In the genomic region with DNA sequence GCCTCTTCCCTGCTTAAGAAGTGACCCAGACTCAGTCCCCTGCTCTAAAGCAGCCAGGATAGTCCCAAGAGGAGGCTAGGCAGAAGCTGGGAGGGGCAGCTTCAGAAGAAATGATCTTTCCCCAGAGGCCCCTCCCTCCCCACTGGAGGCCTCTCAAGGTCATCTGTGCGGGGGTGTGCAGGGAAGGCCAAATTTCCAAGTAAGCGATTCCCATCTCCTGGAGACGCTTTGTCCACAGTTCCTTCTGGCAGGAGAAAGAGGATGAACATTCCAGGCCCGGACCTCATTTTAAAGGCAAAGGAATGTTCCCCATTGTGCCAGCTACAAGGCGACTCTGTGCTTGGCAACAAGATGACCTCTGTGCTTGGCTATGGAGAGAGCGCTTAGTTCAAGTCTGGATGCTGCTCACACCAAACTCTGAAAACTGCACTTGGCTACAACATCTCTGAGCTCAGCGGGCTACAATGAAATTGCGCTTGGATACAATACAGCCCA, we compare ENCODE assay signal across 13 cellular contexts. TPM values are rescaled to one million over a fixed set of nuclear protein-coding genes. Genes with fewer than 3 reads are reported as not detected.
A peak's percentile ranks its signal among the peaks of the same experiment; 100 is the strongest.
DNase-seq lines count a peak whose midpoint lies in the region; ATAC-seq, FAIRE-seq and TF ChIP-seq lines count a peak whose summit lies in the region.
"Had no signal": no experiment of that assay in that cellular context is flagged by ENCODE, and none has a peak within 500 bp of the region (broad histone marks: within the 10 kb centered on the region; RNA-seq: fewer than 3 reads in every experiment).

No MANE protein-coding gene starts in this region.

- H3K4me1 ChIP-seq in body of pancreas (no peaks in the 10 kb centered on the region), heart right ventricle (peaks cover 0 to 22% (median 12%) of the 10 kb centered on the region in 9 donors), pancreas (no peaks in the 10 kb centered on the region)

- no peak for FAIRE-seq in pancreas (lab: Jason Lieb, UNC)
- FAIRE-seq: G401.6 had no signal

- H3K9me3 ChIP-seq in body of pancreas (no peaks in the 10 kb centered on the region), heart right ventricle (no peaks in the 10 kb centered on the region), pancreas (no peaks in the 10 kb centered on the region)

- peak overlapping the region in 1 of 4 donors; percentile 17 for H3K27ac ChIP-seq in body of pancreas
- peak overlapping the region in 7 of 10 donors; percentile 34 to 78 (median 66) for H3K27ac ChIP-seq in heart right ventricle
- no peak overlapping the region for H3K27ac ChIP-seq in pancreas

- intact Hi-C loops in body of pancreas (cut with DNase I) = no loop called here
- intact Hi-C loops in heart right ventricle (cut with DNase I) = no loop called here
- intact Hi-C loops in pancreas (cut with DNase I) = no loop called here

- H3K27me3 ChIP-seq in body of pancreas (no peaks in the 10 kb centered on the region), heart right ventricle (peaks cover 0 to 16% (median 6%) of the 10 kb centered on the region in 7 donors), pancreas (no peaks in the 10 kb centered on the region)

- WGBS in body of pancreas, 2 donors = 43 to 59% methylated on average over 4 to 8 of the region's 8 CpGs
- WGBS in heart right ventricle, 2 donors = 38 to 41% methylated on average over 8 of the region's 8 CpGs
- 40 to 45% methylated on average over 8 of the region's 8 CpGs for WGBS in pancreas, 2 donors

- ATAC-seq in body of pancreas (peak; percentile 62), heart right ventricle (peak; percentile 74 to 90 (median 83)), pancreas (peak; percentile 13 to 45 (median 37)), omental fat pad (ENCODE audit: low FRiP score) (no peak), GM18858 (IDR thresholded peaks at IDR 0.05; ENCODE audit: unreplicated experiment) (no peak)
- ATAC-seq: esophagus mucosa had no signal

- H3K4me3 ChIP-seq in body of pancreas = no peak overlapping the region
- no peak overlapping the region for H3K4me3 ChIP-seq in heart right ventricle
- H3K4me3 ChIP-seq in pancreas = no peak overlapping the region

- DNase-seq in AG20443 (ENCODE audit: low spot score) (peak; percentile 76), body of pancreas (peak in 3 of 4 donors; percentile 18 to 45 (median 24)), heart right ventricle (peak; percentile 36 to 54), pancreas (peak in 1 of 6 donors; percentile 16), omental fat pad (ENCODE audit: low spot score) (no peak), NCI-H128 (lab: John Stamatoyannopoulos, UW; ENCODE audit: unreplicated experiment) (no peak), NCI-H82 treated with DMSO at 0.1 percent for 48 hours (lab: John Stamatoyannopoulos, UW; ENCODE audit: unreplicated experiment) (no peak)
- DNase-seq: NCI-H1694; stimulated activated CD4-positive, alpha-beta T cell treated with anti-CD3 and anti-CD28 coated beads, Interleukin-12 subunit alpha, Interleukin-12 subunit beta, amount 100 ng/mL, for 4 hours had no signal

- H3K36me3 ChIP-seq in body of pancreas (replicated peaks in 1 of 2; ENCODE audit: insufficient read depth in 1 of 2, low read depth in 2 of 2) = no peaks in the 10 kb centered on the region
- H3K36me3 ChIP-seq in heart right ventricle = peaks cover 0 to 67% (median 0%) of the 10 kb centered on the region in 9 donors
- H3K36me3 ChIP-seq in pancreas = no peaks in the 10 kb centered on the region

- TF ChIP-seq CTCF in body of pancreas (IDR thresholded peaks at IDR 0.05) (no peak), heart right ventricle (IDR thresholded peaks at IDR 0.05) (no peak), pancreas (IDR thresholded peaks at IDR 0.05) (no peak), omental fat pad (IDR thresholded peaks at IDR 0.05) (no peak)

- no peak for TF ChIP-seq POLR2A in body of pancreas (IDR thresholded peaks at IDR 0.05)

RNA-seq across cellular contexts. Expression of a gene that starts 23.5 kb away (rescaled TPM):
- total RNA-seq in body of pancreas = 1 to 10 TPM; 3.4 to 9.6 TPM
- 10 to 100 TPM in 4 of 10 donors, 1 to 10 TPM in 6; 3.8 to 27.8 (median 6.1) TPM for total RNA-seq in heart right ventricle
- 10 to 100 TPM; 18.2 to 35.6 TPM for polyA plus RNA-seq in heart right ventricle
- total RNA-seq in pancreas = 1 to 10 TPM; 1.0 to 4.0 (median 2.0) TPM
- polyA plus RNA-seq in pancreas = 1 to 10 TPM; 6.4 to 8.7 TPM
- 10 to 100 TPM; 11.5 to 74.1 (median 25.0) TPM for total RNA-seq in omental fat pad

RNA-seq across cellular contexts. Expression of a gene that starts 26.4 kb away (rescaled TPM):
- not detected for total RNA-seq in body of pancreas
- total RNA-seq in heart right ventricle = not detected
- polyA plus RNA-seq in heart right ventricle = not detected
- total RNA-seq in pancreas = not detected
- polyA plus RNA-seq in pancreas = not detected
- total RNA-seq in omental fat pad = not detected
- total RNA-seq: esophagus mucosa, lower leg skin had no signal

RNA-seq across cellular contexts. Expression of a gene that starts 50.5 kb away (rescaled TPM):
- total RNA-seq in body of pancreas (10 to 100 TPM in 1 of 2 donors, 1 to 10 TPM in 1; 3.1 to 11.9 TPM), heart right ventricle (1 to 10 TPM in 8 of 10 donors, under 1 TPM in 2; 0.30 to 4.1 (median 1.4) TPM), pancreas (10 to 100 TPM in 2 of 6 donors, 1 to 10 TPM in 4; 2.4 to 10.6 (median 6.6) TPM), omental fat pad (10 to 100 TPM; 12.9 to 41.3 (median 23.6) TPM)
- polyA plus RNA-seq in heart right ventricle (1 to 10 TPM; 2.3 to 8.0 TPM), pancreas (10 to 100 TPM; 12.4 to 27.4 TPM)

Comparison
In these comparisons a context has a peak if more than half of its experiments do, and no peak if none do; other contexts are left out.
1. DNase-seq: peak in AG20443 (single experiment), body of pancreas (3 of 4) and heart right ventricle (2 of 2); none in omental fat pad (single experiment), NCI-H128 (single experiment) and NCI-H82 treated with DMSO at 0.1 percent for 48 hours (single experiment).
2. ATAC-seq: peak in body of pancreas (single experiment), heart right ventricle (8 of 8) and pancreas (4 of 4); none in omental fat pad (single experiment) and GM18858 (single experiment).
3. H3K27ac ChIP-seq: peak in heart right ventricle (7 of 10); none in pancreas (0 of 4).